Comparison of ENCODE assay signal across 12 cellular contexts in genomic region chr10:125117941-125118630, GRCh38. TPM values are rescaled to one million over a fixed set of nuclear protein-coding genes. Genes with fewer than 3 reads are reported as not detected.
DNase-seq lines count a peak whose midpoint lies in the region; ATAC-seq and TF ChIP-seq lines count a peak whose summit lies in the region.
"Had no signal": no experiment of that assay in that cellular context is flagged by ENCODE, and none has a peak within 500 bp of the region (broad histone marks: within the 10 kb centered on the region; RNA-seq: fewer than 3 reads in every experiment).

No MANE protein-coding gene starts in this region.

- no peaks in the 10 kb centered on the region for H3K36me3 Mint-ChIP-seq in T-helper 17 cell (ENCODE audit: low read depth)
- H3K36me3 Mint-ChIP-seq in activated naive CD4-positive, alpha-beta T cell treated with anti-CD3 and anti-CD28 coated beads for 36 hours (ENCODE audit: low read depth), result no peaks in the 10 kb centered on the region

- TF ChIP-seq CTCF in fibroblast of lung (conservative IDR thresholded peaks at IDR 0.05 in 1 of 2, IDR thresholded peaks at IDR 0.05 in 1 of 2; ENCODE audit: low read depth in 1 of 2, low read length in 2 of 2) (no peak), mucosa of descending colon (IDR thresholded peaks at IDR 0.05) (no peak), suprapubic skin (IDR thresholded peaks at IDR 0.05) (no peak)

- peaks cover 2% of the 10 kb centered on the region for H3K4me1 Mint-ChIP-seq in T-helper 17 cell
- H3K4me1 Mint-ChIP-seq in activated naive CD4-positive, alpha-beta T cell treated with anti-CD3 and anti-CD28 coated beads for 36 hours (ENCODE audit: low read depth), result no peaks in the 10 kb centered on the region
- no peaks in the 10 kb centered on the region for H3K4me1 Mint-ChIP-seq in stimulated activated naive CD8-positive, alpha-beta T cell treated with anti-CD3 and anti-CD28 coated beads, Interleukin-15, amount 100 ng/mL, for 72 hours
- H3K4me1 Mint-ChIP-seq: activated CD4-positive, alpha-beta memory T cell treated with anti-CD3 and anti-CD28 coated beads, Interleukin-2, amount 10 ng/mL, durations not matched to agents 7 days and 5 days had no signal

- H3K27me3 ChIP-seq in fibroblast of lung (ENCODE audit: control insufficient read depth, insufficient read depth, low read length), result no peaks in the 10 kb centered on the region
- H3K27me3 ChIP-seq in suprapubic skin, result no peaks in the 10 kb centered on the region

- H4K20me1 ChIP-seq in fibroblast of lung (ENCODE audit: control insufficient read depth, extremely low read depth, insufficient read depth, low read length), result no peaks in the 10 kb centered on the region

- ATAC-seq in T-helper 17 cell, result no peak
- peak; percentile 41 for ATAC-seq in mucosa of descending colon
- ATAC-seq in GM21447 (IDR thresholded peaks at IDR 0.05; ENCODE audit: unreplicated experiment), result no peak
- ATAC-seq in stimulated activated naive CD8-positive, alpha-beta T cell treated with anti-CD3 and anti-CD28 coated beads, Interleukin-15, amount 100 ng/mL, for 72 hours, result no peak
- no peak for ATAC-seq in HG03520 (IDR thresholded peaks at IDR 0.05; ENCODE audit: unreplicated experiment)

- peak overlapping the region; percentile 57 for H3K27ac Mint-ChIP-seq in T-helper 17 cell
- H3K27ac Mint-ChIP-seq in activated naive CD4-positive, alpha-beta T cell treated with anti-CD3 and anti-CD28 coated beads for 36 hours, result no peak overlapping the region
- H3K27ac Mint-ChIP-seq in stimulated activated naive CD8-positive, alpha-beta T cell treated with anti-CD3 and anti-CD28 coated beads, Interleukin-15, amount 100 ng/mL, for 72 hours, result peak overlapping the region in 1 of 2 donors; percentile 0
- H3K27ac Mint-ChIP-seq: activated CD4-positive, alpha-beta memory T cell treated with anti-CD3 and anti-CD28 coated beads, Interleukin-2, amount 10 ng/mL, durations not matched to agents 7 days and 5 days had no signal

- no peak for TF ChIP-seq POLR2A in suprapubic skin (IDR thresholded peaks at IDR 0.05)

- H3K27ac ChIP-seq in fibroblast of lung (ENCODE audit: insufficient read depth, low read length), result peak overlapping the region; percentile 72
- peak overlapping the region; percentile 72 for H3K27ac ChIP-seq in suprapubic skin
- H3K27ac ChIP-seq: parathyroid adenoma had no signal

- H3K27me3 Mint-ChIP-seq in T-helper 17 cell, result peaks cover 27% of the 10 kb centered on the region
- H3K27me3 Mint-ChIP-seq in activated naive CD4-positive, alpha-beta T cell treated with anti-CD3 and anti-CD28 coated beads for 36 hours (ENCODE audit: low read depth), result peaks cover 2% of the 10 kb centered on the region
- H3K27me3 Mint-ChIP-seq in stimulated activated naive CD8-positive, alpha-beta T cell treated with anti-CD3 and anti-CD28 coated beads, Interleukin-15, amount 100 ng/mL, for 72 hours, result peaks cover 6% of the 10 kb centered on the region

- intact Hi-C loops in mucosa of descending colon (cut with DNase I, micrococcal nuclease), result no loop called here
- intact Hi-C loops in activated naive CD4-positive, alpha-beta T cell treated with anti-CD3 and anti-CD28 coated beads for 36 hours (cut with micrococcal nuclease), result no loop called here

- CTCF ChIA-PET in activated naive CD4-positive, alpha-beta T cell treated with anti-CD3 and anti-CD28 coated beads for 36 hours (lab: Charles Lee), result no interaction called here

- H3K9me3 ChIP-seq in T-helper 17 cell (ENCODE audit: control insufficient read depth, low read length, poor library complexity, severe bottlenecking) (no peaks in the 10 kb centered on the region), fibroblast of lung (ENCODE audit: control insufficient read depth, insufficient read depth, low read depth, low read length) (no peaks in the 10 kb centered on the region), mucosa of descending colon (no peaks in the 10 kb centered on the region), suprapubic skin (no peaks in the 10 kb centered on the region)

- H3K4me3 Mint-ChIP-seq in T-helper 17 cell, result no peak overlapping the region
- H3K4me3 Mint-ChIP-seq in activated naive CD4-positive, alpha-beta T cell treated with anti-CD3 and anti-CD28 coated beads for 36 hours, result no peak overlapping the region
- H3K4me3 Mint-ChIP-seq in stimulated activated naive CD8-positive, alpha-beta T cell treated with anti-CD3 and anti-CD28 coated beads, Interleukin-15, amount 100 ng/mL, for 72 hours, result no peak overlapping the region
- H3K4me3 Mint-ChIP-seq: activated CD4-positive, alpha-beta memory T cell treated with anti-CD3 and anti-CD28 coated beads, Interleukin-2, amount 10 ng/mL, durations not matched to agents 7 days and 5 days had no signal

- 37% methylated on average over 14 of the region's 14 CpGs for WGBS in suprapubic skin

- H3K4me1 ChIP-seq in fibroblast of lung (ENCODE audit: control insufficient read depth, extremely low read depth, insufficient read depth, low read length) (peaks cover 19% of the 10 kb centered on the region), mucosa of descending colon (ENCODE audit: low read depth) (peaks cover 24% of the 10 kb centered on the region), suprapubic skin (peaks cover 62% of the 10 kb centered on the region)
- H3K4me1 ChIP-seq: parathyroid adenoma had no signal

- peaks cover 5% of the 10 kb centered on the region for H3K36me3 ChIP-seq in fibroblast of lung (ENCODE audit: control insufficient read depth, insufficient read depth, low read length)
- no peaks in the 10 kb centered on the region for H3K36me3 ChIP-seq in mucosa of descending colon (ENCODE audit: low read depth)
- no peaks in the 10 kb centered on the region for H3K36me3 ChIP-seq in suprapubic skin

- DNase-seq in T-helper 17 cell (no peak), fibroblast of lung (ENCODE audit: low read depth in 2 of 2) (peak in 1 of 2 donors; percentile 65), mucosa of descending colon (peak in 2 of 3 donors; percentile 44 to 62), suprapubic skin (ENCODE audit: low spot score in 2 of 2) (peak in 1 of 2 donors; percentile 68)
- no peak for DNase-seq in activated naive CD4-positive, alpha-beta T cell treated with anti-CD3 and anti-CD28 coated beads for 36 hours
- no peak for DNase-seq in stimulated activated naive CD8-positive, alpha-beta T cell treated with anti-CD3 and anti-CD28 coated beads, Interleukin-15, amount 100 ng/mL, for 72 hours
- DNase-seq: activated CD4-positive, alpha-beta memory T cell treated with anti-CD3 and anti-CD28 coated beads, Interleukin-2, amount 10 ng/mL, durations not matched to agents 7 days and 5 days; DMS 273 treated with DMSO at 0.1 percent for 48 hours; T-helper 1 cell had no signal

- H3K79me2 ChIP-seq in fibroblast of lung (ENCODE audit: control insufficient read depth, insufficient read depth, low read length), result peaks cover 90% of the 10 kb centered on the region

- peak overlapping the region; percentile 10 for H2AFZ ChIP-seq in fibroblast of lung (ENCODE audit: low read length)
- H2AFZ ChIP-seq: parathyroid adenoma had no signal

- H3K9ac ChIP-seq in fibroblast of lung (ENCODE audit: insufficient read depth, low read length), result peak overlapping the region; percentile 9
- H3K9ac ChIP-seq: parathyroid adenoma had no signal

- TF ChIP-seq EP300 in suprapubic skin (IDR thresholded peaks at IDR 0.05), result no peak

- H3K4me3 ChIP-seq in fibroblast of lung (replicated peaks in 1 of 4; ENCODE audit: control extremely low read depth in 1 of 4, insufficient read depth in 1 of 4, low read depth in 3 of 4, low read length in 4 of 4) (peak overlapping the region in 1 of 4 experiments; percentile 32), mucosa of descending colon (no peak overlapping the region), suprapubic skin (no peak overlapping the region)

- peak overlapping the region; percentile 69 for H3K4me2 ChIP-seq in fibroblast of lung (ENCODE audit: extremely low read depth, insufficient read depth, low read length)

- no peaks in the 10 kb centered on the region for H3K9me3 Mint-ChIP-seq in activated naive CD4-positive, alpha-beta T cell treated with anti-CD3 and anti-CD28 coated beads for 36 hours
- H3K9me3 Mint-ChIP-seq in stimulated activated naive CD8-positive, alpha-beta T cell treated with anti-CD3 and anti-CD28 coated beads, Interleukin-15, amount 100 ng/mL, for 72 hours, result no peaks in the 10 kb centered on the region
- H3K9me3 Mint-ChIP-seq: activated CD4-positive, alpha-beta memory T cell treated with anti-CD3 and anti-CD28 coated beads, Interleukin-2, amount 10 ng/mL, durations not matched to agents 7 days and 5 days had no signal

RNA-seq across cellular contexts. Expression of gene CTBP2, which starts 42.3 kb away (rescaled TPM):
- 1 to 10 TPM; 1.3 to 1.5 TPM for total RNA-seq in T-helper 17 cell
- 56.8 and 73.3 TPM in 2 replicates for total RNA-seq in fibroblast of lung
- 72.1 and 91.0 TPM in 2 replicates for polyA plus RNA-seq in fibroblast of lung
- 53.0 and 60.4 TPM in 2 replicates for polyA plus RNA-seq in fibroblast of lung (2012)
- 130 and 131 TPM in 2 replicates for polyA minus RNA-seq in fibroblast of lung (ENCODE audit: low replicate concordance)
- total RNA-seq in mucosa of descending colon, result 100 to 1,000 TPM; 109 to 137 (median 121) TPM
- 10 to 100 TPM; 19.7 to 45.7 (median 29.4) TPM for total RNA-seq in suprapubic skin
- under 1 TPM; 0.19 to 0.42 TPM for total RNA-seq in activated naive CD4-positive, alpha-beta T cell treated with anti-CD3 and anti-CD28 coated beads for 36 hours

Comparison
In these comparisons a context has a peak if more than half of its experiments do, and no peak if none do; other contexts are left out.
1. DNase-seq: peak in mucosa of descending colon (2 of 3); none in T-helper 17 cell (0 of 3), activated naive CD4-positive, alpha-beta T cell treated with anti-CD3 and anti-CD28 coated beads for 36 hours (single experiment) and stimulated activated naive CD8-positive, alpha-beta T cell treated with anti-CD3 and anti-CD28 coated beads, Interleukin-15, amount 100 ng/mL, for 72 hours (0 of 2).
2. RNA of gene CTBP2, which starts 42.3 kb away (total RNA-seq): 109 to 137 TPM in mucosa of descending colon, 56.8 to 73.3 TPM in fibroblast of lung and 19.7 to 45.7 TPM in suprapubic skin; 1.3 to 1.5 TPM in T-helper 17 cell and 0.19 to 0.42 TPM in activated naive CD4-positive, alpha-beta T cell treated with anti-CD3 and anti-CD28 coated beads for 36 hours; every median in the first group is over 4 times any median in the second.